Comparison of ENCODE assay signal across 24 cellular contexts in genomic region chr14:47269788-47270492, GRCh38.
DNase-seq lines count a peak whose midpoint lies in the region; ATAC-seq and TF ChIP-seq lines count a peak whose summit lies in the region.
"Had no signal": no experiment of that assay in that cellular context is flagged by ENCODE, and none has a peak within 500 bp of the region (broad histone marks: within the 10 kb centered on the region; RNA-seq: fewer than 3 reads in every experiment).

No MANE protein-coding gene starts in this region.

- H3K27ac ChIP-seq in HCT116 (ENCODE audit: low read depth, low read length), result no peak overlapping the region
- H3K27ac ChIP-seq in esophagus muscularis mucosa (replicated peaks in 1 of 4), result no peak overlapping the region
- no peak overlapping the region for H3K27ac ChIP-seq in rectal smooth muscle tissue (ENCODE audit: low read depth, low read length)
- H3K27ac ChIP-seq: ascending aorta, colonic mucosa, KMS-11, PC-9, SJSA1, testis had no signal

- DNase-seq in HCT116 (ENCODE audit: low read depth, low spot score) (no peak), SK-MEL-5 (ENCODE audit: low read depth, low spot score) (peak; percentile 37), esophagus muscularis mucosa (ENCODE audit: extremely low spot score) (no peak), nucleus accumbens (lab: John Stamatoyannopoulos, UW) (no peak)
- no peak for DNase-seq in activated CD8-positive, alpha-beta memory T cell treated with anti-CD3 and anti-CD28 coated beads for 24 hours
- DNase-seq: activated B cell treated with CpG ODN at 0.5 μM for 24 hours; activated CD8-positive, alpha-beta T cell treated with anti-CD3 and anti-CD28 coated beads for 36 hours; activated naive CD4-positive, alpha-beta T cell treated with anti-CD3 and anti-CD28 coated beads, Interleukin-2, amount 50 U/mL, for 16 hours; activated T-cell treated with anti-CD3 and anti-CD28 coated beads, Interleukin-2, amount 50 U/mL, for 24 hours; CD8-positive, alpha-beta T cell; colonic mucosa; DMS79; left cardiac atrium; NCI-H1092 treated with DMSO at 0.1 percent for 48 hours; NCI-H2081 treated with DMSO at 0.1 percent for 48 hours; PC-9; testis had no signal

- no peak for TF ChIP-seq RAD21 in HCT116 (IDR thresholded peaks at IDR 0.05; ENCODE audit: low read depth)

- H4K20me1 ChIP-seq in HCT116 (ENCODE audit: insufficient read depth), result no peaks in the 10 kb centered on the region

- H2AFZ ChIP-seq in HCT116 (ENCODE audit: low read depth, low read length, poor library complexity, severe bottlenecking), result no peak overlapping the region
- H2AFZ ChIP-seq: PC-9 had no signal

- H3K36me3 ChIP-seq in HCT116 (ENCODE audit: control insufficient read depth in 1 of 2, insufficient read depth in 2 of 2, low read length in 2 of 2) (no peaks in the 10 kb centered on the region), esophagus muscularis mucosa (no peaks in the 10 kb centered on the region), rectal smooth muscle tissue (ENCODE audit: control insufficient read depth, insufficient read depth, low read length) (no peaks in the 10 kb centered on the region)
- H3K36me3 ChIP-seq: ascending aorta, colonic mucosa, SJSA1 had no signal

- TF ChIP-seq EP300 in esophagus muscularis mucosa (IDR thresholded peaks at IDR 0.05), result no peak

- no peaks in the 10 kb centered on the region for H3K79me2 ChIP-seq in HCT116 (ENCODE audit: insufficient read depth, low read length)

- RAD21 ChIA-PET in HCT116 (lab: Charles Lee; ENCODE audit: low non-redundant PET in 1 of 2, low total read pairs in 2 of 2, uncharacterized antibody in 2 of 2, unreplicated experiment in 2 of 2), result no interaction called here

- TF ChIP-seq CTCF in HCT116 (IDR thresholded peaks at IDR 0.05 in 2 of 3, conservative IDR thresholded peaks at IDR 0.05 in 1 of 3; ENCODE audit: borderline replicate concordance in 1 of 3, insufficient read depth in 1 of 3, low read depth in 2 of 3, low read length in 2 of 3) (no peak), esophagus muscularis mucosa (IDR thresholded peaks at IDR 0.05) (no peak)

- BruUV-seq in HCT116 (replicated peaks; lab: Mats Ljungman, UMichigan), result no TSS peak

- H3K4me2 ChIP-seq in HCT116 (ENCODE audit: low read length), result no peak overlapping the region
- H3K4me2 ChIP-seq: KMS-11, PC-9 had no signal

- TF ChIP-seq POLR2A in HCT116 (IDR thresholded peaks at IDR 0.05; ENCODE audit: borderline replicate concordance, extremely low read depth, insufficient read depth, insufficient read length) (no peak), esophagus muscularis mucosa (IDR thresholded peaks at IDR 0.05; ENCODE audit: low read depth) (no peak)

- H3K27me3 ChIP-seq in HCT116 (ENCODE audit: insufficient read depth, low read length), result no peaks in the 10 kb centered on the region
- no peaks in the 10 kb centered on the region for H3K27me3 ChIP-seq in esophagus muscularis mucosa
- no peaks in the 10 kb centered on the region for H3K27me3 ChIP-seq in rectal smooth muscle tissue (ENCODE audit: control insufficient read depth, insufficient read depth, low read length)
- H3K27me3 ChIP-seq: ascending aorta, colonic mucosa, SJSA1, testis had no signal

- H3K4me1 ChIP-seq in HCT116 (ENCODE audit: control insufficient read depth in 1 of 2, insufficient read depth in 2 of 2, low read length in 2 of 2) (no peaks in the 10 kb centered on the region), esophagus muscularis mucosa (no peaks in the 10 kb centered on the region), rectal smooth muscle tissue (ENCODE audit: control insufficient read depth, insufficient read depth, low read length) (peaks cover 3% of the 10 kb centered on the region)
- H3K4me1 ChIP-seq: ascending aorta, colonic mucosa, SJSA1, testis had no signal

- POLR2A ChIA-PET in HCT116 (lab: Charles Lee), result no interaction called here

- H3K9me2 ChIP-seq in HCT116 (ENCODE audit: insufficient read depth), result no peaks in the 10 kb centered on the region

- no peak overlapping the region for H3K4me3 ChIP-seq in HCT116 (replicated peaks in 1 of 2; ENCODE audit: low read depth in 1 of 2, low read length in 2 of 2)
- peak overlapping the region in 3 of 4 donors; percentile 10 to 38 (median 18) for H3K4me3 ChIP-seq in esophagus muscularis mucosa
- H3K4me3 ChIP-seq in rectal smooth muscle tissue (ENCODE audit: low read length), result peak overlapping the region; percentile 27
- H3K4me3 ChIP-seq: ascending aorta, colonic mucosa, PC-9, SJSA1, testis had no signal

- intact Hi-C loops in HCT116 (cut with micrococcal nuclease) (no loop called here), esophagus muscularis mucosa (cut with DNase I) (no loop called here)

- 49% methylated on average over 6 of the region's 6 CpGs for WGBS in esophagus muscularis mucosa

- H3K9ac ChIP-seq in HCT116 (ENCODE audit: low read length) (no peak overlapping the region), rectal smooth muscle tissue (ENCODE audit: low read length) (no peak overlapping the region)
- H3K9ac ChIP-seq: KMS-11 had no signal

- H3K9me3 ChIP-seq in HCT116 (ENCODE audit: control insufficient read depth in 1 of 2, insufficient read depth in 1 of 2, low read depth in 1 of 2, low read length in 2 of 2) (no peaks in the 10 kb centered on the region), esophagus muscularis mucosa (no peaks in the 10 kb centered on the region)
- H3K9me3 ChIP-seq: ascending aorta, colonic mucosa, SJSA1, testis had no signal

- in situ Hi-C loops in SK-MEL-5 (cut with HindIII; ENCODE audit: low pct_unique_long_range_greater_than_20kb, low sequenced_read_pairs), result no loop called here

- ATAC-seq in HCT116, result no peak
- ATAC-seq in GM21825 (IDR thresholded peaks at IDR 0.05; ENCODE audit: unreplicated experiment), result no peak
- ATAC-seq in GM21576 (IDR thresholded peaks at IDR 0.05; ENCODE audit: unreplicated experiment), result no peak
- ATAC-seq: activated CD8-positive, alpha-beta T cell treated with anti-CD3 and anti-CD28 coated beads for 36 hours; CD8-positive, alpha-beta T cell; left cardiac atrium; stimulated activated effector memory CD8-positive, alpha-beta T cell treated with anti-CD3 and anti-CD28 coated beads, Interleukin-12 subunit alpha, Interleukin-12 subunit beta, amount 100 ng/mL, for 72 hours had no signal

- CTCF ChIA-PET in HCT116 (lab: Charles Lee), result no interaction called here

TF ChIP-seq in HCT116, 20 proteins besides CTCF, POLR2A, EP300 and RAD21:
- TF ChIP-seq TCF7L2 (IDR thresholded peaks at IDR 0.05; ENCODE audit: borderline replicate concordance, extremely low read depth, insufficient read depth, insufficient read length) (no peak), CEBPB (IDR thresholded peaks at IDR 0.05; ENCODE audit: low read depth) (peak; percentile 72)

Comparison
In these comparisons a context has a peak if more than half of its experiments do, and no peak if none do; other contexts are left out.
1. H3K4me3 ChIP-seq: peak in esophagus muscularis mucosa (3 of 4) and rectal smooth muscle tissue (single experiment); none in HCT116 (0 of 2).